Comparison of ENCODE assay signal across 8 cellular contexts in the genomic region with DNA sequence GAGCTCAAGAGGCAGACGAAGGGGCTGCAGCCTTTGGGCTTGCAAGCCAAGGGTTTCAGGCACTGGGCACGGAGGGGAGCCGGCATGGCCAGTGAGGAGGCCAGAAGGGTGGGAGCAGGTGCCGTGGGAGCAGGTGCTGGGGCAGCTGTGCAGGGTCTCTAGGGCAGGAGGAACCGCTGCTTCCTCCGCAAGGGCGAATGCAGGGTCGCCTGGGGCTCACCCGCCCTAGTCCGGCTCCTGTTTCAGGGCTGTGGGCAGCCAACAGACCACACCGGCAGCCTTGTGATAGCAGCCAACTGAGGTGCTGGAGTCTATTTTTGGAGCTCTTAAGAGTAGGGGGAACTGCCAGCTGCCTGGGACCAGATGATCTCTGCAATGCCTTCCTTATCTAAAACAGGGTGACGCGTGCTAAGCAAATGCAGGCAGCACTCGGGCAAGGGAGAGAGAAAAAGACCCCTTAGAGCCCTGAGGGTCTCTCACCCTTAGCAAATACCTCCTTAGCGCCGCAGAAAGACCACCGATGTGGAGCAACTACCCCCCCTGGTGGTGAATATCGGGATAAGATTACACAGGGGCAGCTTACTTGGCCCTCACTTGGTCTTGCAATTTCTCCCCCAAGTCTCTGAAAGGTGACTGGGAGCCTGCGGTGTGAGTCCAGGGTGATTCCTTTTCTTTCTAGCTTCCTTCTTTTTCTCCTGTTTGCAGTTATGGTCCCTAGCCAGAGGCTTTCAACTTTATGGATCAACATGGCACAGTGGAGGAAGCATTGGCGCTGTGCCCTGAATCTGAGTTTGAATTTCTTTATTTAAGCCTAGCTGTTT. TPM values are rescaled to one million over a fixed set of nuclear protein-coding genes. Genes with fewer than 3 reads are reported as not detected.
DNase-seq lines count a peak whose midpoint lies in the region; ATAC-seq and TF ChIP-seq lines count a peak whose summit lies in the region.

No MANE protein-coding gene starts in this region.

- no peaks in the 10 kb centered on the region for H3K27me3 ChIP-seq in right lobe of liver

- peak overlapping the region; percentile 27 for H3K4me3 ChIP-seq in coronary artery
- no peak overlapping the region for H3K4me3 ChIP-seq in right lobe of liver

- H3K4me1 ChIP-seq in right lobe of liver = peaks cover 0 to 35% (median 5%) of the 10 kb centered on the region in 4 donors

- no peak for TF ChIP-seq POLR2A in right lobe of liver (IDR thresholded peaks at IDR 0.05)

- TF ChIP-seq CTCF in coronary artery (IDR thresholded peaks at IDR 0.05) (peak; percentile 90), right lobe of liver (IDR thresholded peaks at IDR 0.05) (peak; percentile 85 to 88 (median 87))

- H3K27ac ChIP-seq in coronary artery = no peak overlapping the region
- H3K27ac ChIP-seq in right lobe of liver = no peak overlapping the region

- WGBS in right lobe of liver (ENCODE audit: insufficient coverage, low coverage, low lambda C conversion rate, missing lambda C conversion rate) = 17% methylated on average over 13 of the region's 20 CpGs

- peak; percentile 61 for ATAC-seq in HG02981 (IDR thresholded peaks at IDR 0.05; ENCODE audit: unreplicated experiment)
- ATAC-seq in right lobe of liver = peak; percentile 20 to 41 (median 30)
- no peak for ATAC-seq in GM18873 (IDR thresholded peaks at IDR 0.05; ENCODE audit: low FRiP score, unreplicated experiment)

- H3K36me3 ChIP-seq in right lobe of liver = no peaks in the 10 kb centered on the region

- intact Hi-C loops in right lobe of liver (cut with DNase I) = no loop called here

- DNase-seq in ELR (ENCODE audit: low read depth) = peak; percentile 72
- DNase-seq in NCI-H446 (lab: John Stamatoyannopoulos, UW) = peak; percentile 76 to 84
- peak; percentile 51 to 66 for DNase-seq in activated CD4-positive, alpha-beta T cell treated with anti-CD3 and anti-CD28 coated beads for 24 hours (ENCODE audit: low read depth in 2 of 2)
- no peak for DNase-seq in coronary artery (ENCODE audit: low spot score)
- peak in 1 of 3 donors; percentile 70 for DNase-seq in right lobe of liver
- DNase-seq in stimulated activated CD8-positive, alpha-beta memory T cell treated with anti-CD3 and anti-CD28 coated beads, Interleukin-12 subunit alpha, Interleukin-12 subunit beta, amount 100 ng/mL, for 1 hour (ENCODE audit: low read depth) = peak; percentile 67

- H3K9me3 ChIP-seq in right lobe of liver = no peaks in the 10 kb centered on the region

RNA-seq across cellular contexts. Expression of gene MAPKAPK2, which starts 20.7 kb away (rescaled TPM):
- 10 to 100 TPM; 25.6 to 46.6 (median 34.0) TPM for total RNA-seq in right lobe of liver

RNA-seq across cellular contexts. Expression of gene DYRK3, which starts 28.7 kb away (rescaled TPM):
- total RNA-seq in right lobe of liver = 1 to 10 TPM; 2.8 to 5.6 (median 4.0) TPM

RNA-seq across cellular contexts. Expression of gene EIF2D, which starts 51.8 kb away (rescaled TPM):
- 10 to 100 TPM; 18.4 to 29.3 (median 24.4) TPM for total RNA-seq in right lobe of liver
